Comparison of ENCODE assay signal across 2 cellular contexts in the genomic region with DNA sequence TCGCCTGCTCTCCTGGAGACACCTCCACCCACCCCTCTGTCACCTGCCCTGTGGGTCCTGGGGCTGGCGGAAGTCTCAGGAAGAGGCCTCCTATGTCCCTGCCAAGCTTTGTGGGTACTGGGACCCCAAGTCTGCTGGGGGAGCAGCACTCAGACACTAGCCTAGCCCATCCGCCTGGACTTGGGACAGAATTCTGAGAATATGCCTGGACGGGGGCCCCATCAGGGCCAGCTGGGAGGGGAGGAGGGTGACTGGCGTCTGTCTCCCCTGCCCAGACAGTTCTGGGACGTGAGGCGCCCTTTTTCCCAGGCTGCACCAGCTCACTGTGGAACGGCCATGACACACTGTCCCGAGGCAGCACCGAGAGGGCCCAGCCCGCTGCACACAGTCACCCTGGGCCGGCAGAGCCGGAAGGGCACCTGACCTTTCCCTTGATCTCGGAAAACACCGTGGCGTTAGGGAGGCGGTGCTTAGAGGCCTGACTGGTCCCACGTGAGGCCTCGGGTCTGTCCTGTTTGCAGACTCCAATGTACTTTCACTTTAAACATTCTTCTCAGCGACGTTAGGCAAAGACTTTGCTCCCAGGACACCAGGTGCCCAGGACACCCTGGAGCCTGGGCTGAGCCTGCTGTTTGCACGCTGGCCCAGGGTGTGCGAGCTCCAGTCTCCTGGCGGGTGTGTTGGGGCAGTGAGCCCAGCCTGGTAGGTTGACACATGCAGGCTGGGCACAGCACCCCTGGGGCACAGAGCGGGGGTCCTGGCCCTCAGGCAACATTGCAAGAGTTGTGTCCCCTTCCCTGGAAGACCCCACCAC.
TF ChIP-seq lines count a peak whose summit lies in the region.

No MANE protein-coding gene starts in this region.

TF ChIP-seq in IMR-90, 13 proteins besides CTCF, POLR2A, EP300 and RAD21:
- TF ChIP-seq BHLHE40 (IDR thresholded peaks at IDR 0.05; ENCODE audit: low read depth, low read length) = no peak
- TF ChIP-seq, protein P1, sequence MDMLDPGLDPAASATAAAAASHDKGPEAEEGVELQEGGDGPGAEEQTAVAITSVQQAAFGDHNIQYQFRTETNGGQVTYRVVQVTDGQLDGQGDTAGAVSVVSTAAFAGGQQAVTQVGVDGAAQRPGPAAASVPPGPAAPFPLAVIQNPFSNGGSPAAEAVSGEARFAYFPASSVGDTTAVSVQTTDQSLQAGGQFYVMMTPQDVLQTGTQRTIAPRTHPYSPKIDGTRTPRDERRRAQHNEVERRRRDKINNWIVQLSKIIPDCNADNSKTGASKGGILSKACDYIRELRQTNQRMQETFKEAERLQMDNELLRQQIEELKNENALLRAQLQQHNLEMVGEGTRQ (IDR thresholded peaks at IDR 0.05; ENCODE audit: low read depth, low read length) = peak; percentile 73

TF ChIP-seq in endothelial cell of umbilical vein, 7 proteins besides CTCF, POLR2A, EP300 and RAD21:
- TF ChIP-seq GATA2 (IDR thresholded peaks at IDR 0.05; ENCODE audit: insufficient read depth, insufficient read length, low read depth, low read length) (no peak), MYC (IDR thresholded peaks at IDR 0.05; ENCODE audit: low read depth, low read length) (no peak), JUN (IDR thresholded peaks at IDR 0.05; ENCODE audit: borderline replicate concordance, insufficient read depth, insufficient read length, low read depth) (no peak), EZH2 (IDR thresholded peaks at IDR 0.05; ENCODE audit: borderline replicate concordance, low read depth, low read length, severe bottlenecking) (no peak), FOS (IDR thresholded peaks at IDR 0.05; ENCODE audit: borderline replicate concordance, insufficient read depth, low read length) (no peak), POLR2AphosphoS5 (IDR thresholded peaks at IDR 0.05; ENCODE audit: insufficient read depth, low read depth, low read length) (no peak)
- TF ChIP-seq, protein P2, sequence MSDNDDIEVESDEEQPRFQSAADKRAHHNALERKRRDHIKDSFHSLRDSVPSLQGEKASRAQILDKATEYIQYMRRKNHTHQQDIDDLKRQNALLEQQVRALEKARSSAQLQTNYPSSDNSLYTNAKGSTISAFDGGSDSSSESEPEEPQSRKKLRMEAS (IDR thresholded peaks at IDR 0.05; ENCODE audit: insufficient read depth, insufficient read length) = no peak
TF ChIP-seq in endothelial cell of umbilical vein: peak in this region for 0.
